8 cellular contexts compared by ENCODE assay signal in genomic region chr10:97426776-97427570, GRCh38. TPM values are rescaled to one million over a fixed set of nuclear protein-coding genes. Genes with fewer than 3 reads are reported as not detected.
DNase-seq lines count a peak whose midpoint lies in the region; ATAC-seq and TF ChIP-seq lines count a peak whose summit lies in the region.

No MANE protein-coding gene starts in this region.

- no peaks in the 10 kb centered on the region for H3K27me3 Mint-ChIP-seq in effector memory CD8-positive, alpha-beta T cell
- H3K27me3 Mint-ChIP-seq in natural killer cell (ENCODE audit: low read depth in 2 of 2) = no peaks in the 10 kb centered on the region

- DNase-seq in ELR (ENCODE audit: low read depth) (peak; percentile 43), RPMI8226 (peak; percentile 19), natural killer cell (no peak), NCI-H524 treated with DMSO at 0.1 percent for 48 hours (lab: John Stamatoyannopoulos, UW) (no peak)
- no peak for DNase-seq in effector memory CD8-positive, alpha-beta T cell
- no peak for DNase-seq in central memory CD4-positive, alpha-beta T cell

- H3K27ac Mint-ChIP-seq in effector memory CD8-positive, alpha-beta T cell = peak overlapping the region; percentile 93 to 98
- H3K27ac Mint-ChIP-seq in natural killer cell = peak overlapping the region; percentile 86 to 95

- H3K4me3 Mint-ChIP-seq in effector memory CD8-positive, alpha-beta T cell = peak overlapping the region; percentile 87 to 93
- H3K4me3 Mint-ChIP-seq in natural killer cell = peak overlapping the region; percentile 88

- ATAC-seq in effector memory CD8-positive, alpha-beta T cell (replicated peaks) = no peak
- ATAC-seq in natural killer cell = no peak
- no peak for ATAC-seq in HG03139 (IDR thresholded peaks at IDR 0.05; ENCODE audit: unreplicated experiment)
- ATAC-seq in HG02642 (IDR thresholded peaks at IDR 0.05; ENCODE audit: poor library complexity, unreplicated experiment) = no peak

- peaks cover 52% of the 10 kb centered on the region for H3K36me3 Mint-ChIP-seq in effector memory CD8-positive, alpha-beta T cell (ENCODE audit: insufficient read depth)
- H3K36me3 Mint-ChIP-seq in natural killer cell = no peaks in the 10 kb centered on the region

- TF ChIP-seq CTCF in natural killer cell (IDR thresholded peaks at IDR 0.05) = no peak

- peaks cover 27 to 28% of the 10 kb centered on the region in 2 donors for H3K4me1 Mint-ChIP-seq in effector memory CD8-positive, alpha-beta T cell (ENCODE audit: low read depth in 2 of 2)
- peaks cover 19 to 37% of the 10 kb centered on the region in 2 donors for H3K4me1 Mint-ChIP-seq in natural killer cell

- H3K9me3 Mint-ChIP-seq in effector memory CD8-positive, alpha-beta T cell = no peaks in the 10 kb centered on the region
- H3K9me3 Mint-ChIP-seq in natural killer cell = no peaks in the 10 kb centered on the region

- intact Hi-C loops in natural killer cell (cut with micrococcal nuclease) = loop anchor here (1.0 to 5.0 kb wide), 3 partner anchors 19 to 70 kb away; partner anchors contain the start of genes EXOSC1, MMS19, UBTD1 and ZDHHC16

RNA-seq across cellular contexts. Expression of gene PGAM1, which starts 1.0 kb away (rescaled TPM):
- 100 to 1,000 TPM in 1 of 3 donors, 10 to 100 TPM in 2; 92.6 to 104 (median 96.0) TPM for total RNA-seq in natural killer cell

RNA-seq across cellular contexts. Expression of gene EXOSC1, which starts 18.8 kb away (rescaled TPM):
- total RNA-seq in natural killer cell = 10 to 100 TPM; 36.9 to 44.4 (median 37.6) TPM

RNA-seq across cellular contexts. Expression of gene ZDHHC16, which starts 19.0 kb away (rescaled TPM):
- total RNA-seq in natural killer cell = 10 to 100 TPM; 11.3 to 18.7 (median 12.7) TPM

RNA-seq across cellular contexts. Expression of gene RRP12, which starts 25.8 kb away (rescaled TPM):
- 100 to 1,000 TPM in 1 of 3 donors, 10 to 100 TPM in 2; 60.1 to 234 (median 79.2) TPM for total RNA-seq in natural killer cell

Comparison
In these comparisons a context has a peak if more than half of its experiments do, and no peak if none do; other contexts are left out.
1. DNase-seq: peak in ELR (single experiment) and RPMI8226 (single experiment); none in effector memory CD8-positive, alpha-beta T cell (0 of 3), natural killer cell (single experiment), NCI-H524 treated with DMSO at 0.1 percent for 48 hours (single experiment) and central memory CD4-positive, alpha-beta T cell (single experiment).